Comparison of ENCODE assay signal across 2 cellular contexts in the genomic region with DNA sequence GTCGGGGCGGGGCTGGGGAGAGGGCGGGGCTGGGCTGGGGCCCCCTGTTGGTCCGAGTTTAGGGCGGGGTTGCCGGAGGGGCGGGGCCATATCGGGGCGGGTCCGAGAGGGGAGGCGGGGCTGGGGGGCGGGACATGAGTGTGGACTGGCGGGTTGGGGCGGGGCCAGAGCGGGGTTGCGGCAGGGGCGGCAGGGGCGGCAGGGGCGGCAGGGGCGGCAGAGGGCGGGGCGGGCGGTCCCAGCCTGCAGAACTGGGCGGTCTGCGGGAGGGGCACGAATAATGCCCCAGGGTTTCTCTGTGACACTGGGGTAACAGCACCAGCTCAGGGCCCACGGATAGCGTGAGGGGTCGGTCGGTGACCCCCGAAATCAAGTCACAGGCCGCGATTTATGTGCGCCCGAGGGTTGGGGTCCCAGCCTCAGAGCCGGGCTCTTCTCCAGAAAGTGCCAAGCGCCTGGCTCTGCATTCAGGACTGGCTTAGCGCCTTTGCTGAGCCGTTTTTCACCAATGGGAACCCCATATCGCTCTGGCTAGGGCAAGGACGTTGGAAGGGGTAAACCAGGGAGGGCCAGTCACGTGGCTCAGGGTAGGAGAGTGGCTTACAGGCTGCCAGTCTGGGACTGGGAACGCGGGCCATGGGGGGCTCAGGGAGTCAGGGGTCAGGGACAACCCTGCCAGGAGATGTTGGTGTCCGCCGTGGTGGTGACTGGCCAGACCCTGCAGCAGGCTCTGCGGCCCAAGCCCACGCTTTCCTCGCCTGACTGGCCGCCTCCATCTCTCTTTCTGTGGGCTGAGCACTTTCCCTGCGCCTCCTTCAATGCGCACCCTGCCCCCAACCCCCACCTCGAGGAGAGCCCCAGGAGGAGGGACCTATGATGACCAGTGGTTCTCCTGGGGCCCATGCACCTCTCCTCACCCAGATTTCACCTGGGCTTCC.
TF ChIP-seq lines count a peak whose summit lies in the region.

No MANE protein-coding gene starts in this region.

TF ChIP-seq in HEK293T, 16 proteins besides CTCF, POLR2A, EP300 and RAD21:
- TF ChIP-seq LEF1 (IDR thresholded peaks at IDR 0.05; ENCODE audit: borderline replicate concordance) (no peak), CTBP1 (IDR thresholded peaks at IDR 0.05; ENCODE audit: borderline replicate concordance) (no peak), TARDBP (IDR thresholded peaks at IDR 0.05) (no peak), HDGF (IDR thresholded peaks at IDR 0.05; ENCODE audit: borderline replicate concordance) (no peak), FOXM1 (IDR thresholded peaks at IDR 0.05; ENCODE audit: borderline replicate concordance) (no peak)

TF ChIP-seq in GM12878, 131 proteins besides CTCF, POLR2A, EP300 and RAD21:
- TF ChIP-seq EGR1 (IDR thresholded peaks at IDR 0.05; ENCODE audit: borderline replicate concordance in 1 of 2, low read depth in 2 of 2, low read length in 2 of 2) (peak in 1 of 2 experiments; percentile 17; a peak in 1 of 3 replicates), SUZ12 (IDR thresholded peaks at IDR 0.05; ENCODE audit: unreplicated experiment) (no peak), PML (IDR thresholded peaks at IDR 0.05; ENCODE audit: low read length) (no peak), JUND (IDR thresholded peaks at IDR 0.05; ENCODE audit: low read depth, low read length) (no peak)
- TF ChIP-seq, protein P1, sequence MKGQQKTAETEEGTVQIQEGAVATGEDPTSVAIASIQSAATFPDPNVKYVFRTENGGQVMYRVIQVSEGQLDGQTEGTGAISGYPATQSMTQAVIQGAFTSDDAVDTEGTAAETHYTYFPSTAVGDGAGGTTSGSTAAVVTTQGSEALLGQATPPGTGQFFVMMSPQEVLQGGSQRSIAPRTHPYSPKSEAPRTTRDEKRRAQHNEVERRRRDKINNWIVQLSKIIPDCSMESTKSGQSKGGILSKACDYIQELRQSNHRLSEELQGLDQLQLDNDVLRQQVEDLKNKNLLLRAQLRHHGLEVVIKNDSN (IDR thresholded peaks at IDR 0.05; ENCODE audit: borderline replicate concordance, extremely low read length, insufficient read depth, low read depth, low read length): peak; percentile 57
